1 cellular context compared by ENCODE assay signal in genomic region chr6:124190256-124190655, GRCh38.
TF ChIP-seq lines count a peak whose summit lies in the region.

No MANE protein-coding gene starts in this region.

TF ChIP-seq in GM23338, 12 proteins besides CTCF, POLR2A, EP300 and RAD21 (continued from another document):
- TF ChIP-seq ZNF462 (CRISPR knock-in tag; IDR thresholded peaks at IDR 0.05): no peak
- TF ChIP-seq EZH2 (IDR thresholded peaks at IDR 0.05; ENCODE audit: low read depth, unreplicated experiment): no peak
